In the genomic region with DNA sequence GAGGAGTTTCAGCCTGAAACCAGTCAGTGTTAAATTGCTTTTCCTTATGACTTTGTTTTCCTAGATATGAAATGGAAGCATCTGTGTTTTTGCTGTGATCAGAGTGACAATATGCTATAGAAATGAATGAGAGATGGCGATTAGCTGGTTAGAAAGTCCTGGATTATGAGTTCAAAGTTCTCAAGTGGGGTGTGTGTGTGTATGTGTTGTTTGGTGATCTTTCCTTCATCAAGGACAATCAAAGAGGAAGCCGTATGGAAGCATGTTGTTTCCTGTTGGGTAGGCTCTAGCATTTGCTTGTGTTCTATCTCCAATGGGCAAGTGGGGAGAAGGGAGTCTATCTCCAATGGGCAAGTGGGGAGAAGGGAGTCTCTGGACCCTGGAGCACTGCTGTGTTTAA, we compare ENCODE assay signal across 21 cellular contexts.
DNase-seq lines count a peak whose midpoint lies in the region; FAIRE-seq and TF ChIP-seq lines count a peak whose summit lies in the region.
"Had no signal": no experiment of that assay in that cellular context is flagged by ENCODE, and none has a peak within 500 bp of the region (broad histone marks: within the 10 kb centered on the region; RNA-seq: fewer than 3 reads in every experiment).

No MANE protein-coding gene starts in this region.

- H3K4me3 Mint-ChIP-seq in Calu3 (ENCODE audit: low read depth, unreplicated experiment), result no peak overlapping the region
- H3K4me3 Mint-ChIP-seq: CD4-positive, alpha-beta T cell; HFFc6; IgD-negative memory B cell had no signal

- H3K36me3 Mint-ChIP-seq in Calu3 (ENCODE audit: insufficient read depth, unreplicated experiment), result no peaks in the 10 kb centered on the region

- no peaks in the 10 kb centered on the region for H3K4me1 Mint-ChIP-seq in Calu3 (ENCODE audit: low read depth, unreplicated experiment)

- H3K27ac Mint-ChIP-seq in Calu3 (ENCODE audit: unreplicated experiment), result peak overlapping the region; percentile 64
- H3K27ac Mint-ChIP-seq: CD4-positive, alpha-beta T cell; HFFc6; IgD-negative memory B cell had no signal

- no peak overlapping the region for H3K27ac ChIP-seq in small intestine (ENCODE audit: low read depth in 1 of 2, low read length in 1 of 2)
- H3K27ac ChIP-seq: A549, C4-2B, HL-60 had no signal

- WGBS in small intestine, 3 donors, result 30 to 57% (median 44%) methylated on average over 2 of the region's 2 CpGs

- no peak for TF ChIP-seq CTCF in Calu3 (IDR thresholded peaks at IDR 0.05; ENCODE audit: unreplicated experiment)

- no peaks in the 10 kb centered on the region for H3K27me3 ChIP-seq in adipocyte (replicated peaks; ENCODE audit: control insufficient read depth, insufficient read depth, low read length)
- no peaks in the 10 kb centered on the region for H3K27me3 ChIP-seq in small intestine (ENCODE audit: control insufficient read depth in 2 of 2, insufficient read depth in 2 of 2, low read length in 2 of 2)

- peak overlapping the region; percentile 8 for H3K9ac ChIP-seq in adipocyte (ENCODE audit: low read length)

- H3K9me3 ChIP-seq in adipocyte (ENCODE audit: control insufficient read depth, low read length), result no peaks in the 10 kb centered on the region
- H3K9me3 ChIP-seq in small intestine (ENCODE audit: control insufficient read depth, low read depth), result no peaks in the 10 kb centered on the region
- H3K9me3 ChIP-seq: A549 had no signal

- FAIRE-seq in small intestine (lab: Jason Lieb, UNC), result no peak
- FAIRE-seq: A549, GM12878, GM19239 had no signal

- no peak for DNase-seq in Calu3
- DNase-seq in adipocyte (ENCODE audit: low read depth), result no peak
- peak; percentile 16 to 17 for DNase-seq in lung microvascular endothelial cell (ENCODE audit: low read depth in 2 of 2)
- peak; percentile 35 for DNase-seq in small intestine
- DNase-seq in HUDEP-2 (lab: John Stamatoyannopoulos, UW; ENCODE audit: unreplicated experiment in 76 of 76), result no peak
- no peak for DNase-seq in NCI-H2196 (lab: John Stamatoyannopoulos, UW; ENCODE audit: unreplicated experiment)
- DNase-seq in COLO829 (ENCODE audit: low spot score), result no peak
- DNase-seq: AML-193; CD4-positive, alpha-beta T cell; DMS 273 treated with DMSO at 0.1 percent for 48 hours; DND-41; GOT3; H7; KBM-7 had no signal

- peaks cover 8% of the 10 kb centered on the region for H3K9me3 Mint-ChIP-seq in Calu3 (ENCODE audit: low read depth, unreplicated experiment)
- H3K9me3 Mint-ChIP-seq: CD4-positive, alpha-beta T cell; HFFc6; IgD-negative memory B cell had no signal

- CTCF ChIA-PET in Calu3 (lab: Charles Lee), result no interaction called here

- H3K27me3 Mint-ChIP-seq in Calu3 (ENCODE audit: unreplicated experiment), result no peaks in the 10 kb centered on the region
- H3K27me3 Mint-ChIP-seq: CD4-positive, alpha-beta T cell; IgD-negative memory B cell had no signal

- BruUV-seq in Calu3 (replicated peaks; lab: Mats Ljungman, UMichigan), result no TSS peak

- intact Hi-C loops in Calu3 (cut with micrococcal nuclease; ENCODE audit: unreplicated experiment), result no loop called here

- H3K4me3 ChIP-seq in adipocyte (ENCODE audit: low read length) (no peak overlapping the region), small intestine (ENCODE audit: low read depth in 1 of 2, low read length in 2 of 2) (no peak overlapping the region)
- H3K4me3 ChIP-seq: A549, GM12878 had no signal

- peaks cover 11% of the 10 kb centered on the region for H3K4me1 ChIP-seq in adipocyte (ENCODE audit: control insufficient read depth, insufficient read depth, low read length)
- no peaks in the 10 kb centered on the region for H3K4me1 ChIP-seq in small intestine (ENCODE audit: control insufficient read depth in 2 of 2, insufficient read depth in 1 of 2, low read depth in 1 of 2, low read length in 1 of 2)
- H3K4me1 ChIP-seq: A549 had no signal

- no peaks in the 10 kb centered on the region for H3K36me3 ChIP-seq in adipocyte (ENCODE audit: control insufficient read depth, insufficient read depth, low read length, severe bottlenecking)
- no peaks in the 10 kb centered on the region for H3K36me3 ChIP-seq in small intestine (ENCODE audit: control insufficient read depth in 2 of 2, insufficient read depth in 2 of 2, low read length in 2 of 2)

Comparison
In these comparisons a context has a peak if more than half of its experiments do, and no peak if none do; other contexts are left out.
1. DNase-seq: peak in lung microvascular endothelial cell (2 of 2) and small intestine (single experiment); none in Calu3 (single experiment), adipocyte (single experiment), HUDEP-2 (0 of 76), NCI-H2196 (single experiment) and COLO829 (single experiment).